Comparison of ENCODE assay signal across 8 cellular contexts in the genomic region with DNA sequence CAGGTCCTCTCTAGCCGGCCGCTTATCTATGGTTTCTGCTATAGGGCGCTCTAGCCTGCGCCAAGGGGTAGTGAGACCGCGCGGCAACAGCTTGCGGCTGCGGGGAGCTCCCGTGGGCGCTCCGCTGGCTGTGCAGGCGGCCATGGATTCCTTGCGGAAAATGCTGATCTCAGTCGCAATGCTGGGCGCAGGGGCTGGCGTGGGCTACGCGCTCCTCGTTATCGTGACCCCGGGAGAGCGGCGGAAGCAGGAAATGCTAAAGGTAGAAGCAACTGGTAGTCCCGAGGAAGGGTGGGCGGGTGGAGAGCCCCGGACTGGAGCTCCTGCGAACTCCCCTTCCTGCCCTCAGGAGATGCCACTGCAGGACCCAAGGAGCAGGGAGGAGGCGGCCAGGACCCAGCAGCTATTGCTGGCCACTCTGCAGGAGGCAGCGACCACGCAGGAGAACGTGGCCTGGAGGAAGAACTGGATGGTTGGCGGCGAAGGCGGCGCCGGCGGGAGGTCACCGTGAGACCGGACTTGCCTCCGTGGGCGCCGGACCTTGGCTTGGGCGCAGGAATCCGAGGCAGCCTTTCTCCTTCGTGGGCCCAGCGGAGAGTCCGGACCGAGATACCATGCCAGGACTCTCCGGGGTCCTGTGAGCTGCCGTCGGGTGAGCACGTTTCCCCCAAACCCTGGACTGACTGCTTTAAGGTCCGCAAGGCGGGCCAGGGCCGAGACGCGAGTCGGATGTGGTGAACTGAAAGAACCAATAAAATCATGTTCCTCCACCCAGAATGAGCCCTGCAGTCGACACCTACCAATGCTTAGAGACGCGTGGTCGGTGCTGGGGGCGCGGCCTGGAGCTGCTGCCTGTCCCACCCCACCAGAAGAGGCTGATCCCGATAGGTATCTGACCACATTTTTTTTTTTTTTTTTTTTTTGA.
DNase-seq lines count a peak whose midpoint lies in the region; ATAC-seq and TF ChIP-seq lines count a peak whose summit lies in the region.

A gene (minus strand): TSS at position 664 of the 925 bp plus-strand sequence. CDS start 2,236 bp downstream, outside the sequence.
A gene with protein sequence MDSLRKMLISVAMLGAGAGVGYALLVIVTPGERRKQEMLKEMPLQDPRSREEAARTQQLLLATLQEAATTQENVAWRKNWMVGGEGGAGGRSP (plus strand): TSS at position 70 of the 925 bp plus-strand sequence. CDS start 73 bp downstream, at position 143.

- peak; percentile 69 for DNase-seq in NCI-H345 treated with DMSO at 0.1 percent for 48 hours (lab: John Stamatoyannopoulos, UW; ENCODE audit: unreplicated experiment)
- DNase-seq in cerebellar cortex (ENCODE audit: low spot score): peak; percentile 95
- peak; percentile 84 for DNase-seq in kidney glomerular epithelial cell (lab: John Stamatoyannopoulos, UW)
- peak in 3 of 4 experiments; percentile 59 to 86 (median 78) for DNase-seq in stimulated activated CD4-positive, alpha-beta T cell treated with anti-CD3 and anti-CD28 coated beads, Interleukin-1b, Interleukin-23, amount 100 ng/mL, for 24 hours (ENCODE audit: low read depth in 4 of 4, low spot score in 1 of 4)

- peak; percentile 68 for ATAC-seq in GM18517 (IDR thresholded peaks at IDR 0.05; ENCODE audit: unreplicated experiment)
- peak; percentile 58 for ATAC-seq in HG03135 (IDR thresholded peaks at IDR 0.05; ENCODE audit: unreplicated experiment)
- ATAC-seq in activated CD4-positive, CD25-positive, alpha-beta regulatory T cell treated with anti-CD3 and anti-CD28 coated beads, Interleukin-2, amount 50 U/mL, for 24 hours: peak; percentile 88 to 90

- no peak for TF ChIP-seq CTCF in 22Rv1 (IDR thresholded peaks at IDR 0.05)

- peak within 1 kb of the TSS; percentile 95 for H3K27ac ChIP-seq in 22Rv1

Comparison
In these comparisons a context has a peak if more than half of its experiments do, and no peak if none do; other contexts are left out.
1. Peak in every context shown above with its lines: DNase-seq, ATAC-seq and H3K27ac ChIP-seq.